Comparison of ENCODE assay signal across 8 cellular contexts in genomic region chr3:197516517-197516889, GRCh38. TPM values are rescaled to one million over a fixed set of nuclear protein-coding genes. Genes with fewer than 3 reads are reported as not detected.
DNase-seq lines count a peak whose midpoint lies in the region; ATAC-seq and TF ChIP-seq lines count a peak whose summit lies in the region.

No MANE protein-coding gene starts in this region.

- TF ChIP-seq CTCF in mesothelial cell of epicardium (IDR thresholded peaks at IDR 0.05; ENCODE audit: unreplicated experiment) = no peak

- peaks cover 19% of the 10 kb centered on the region for H3K4me1 Mint-ChIP-seq in activated naive CD8-positive, alpha-beta T cell treated with anti-CD3 and anti-CD28 coated beads, Interleukin-2, amount 50 U/mL, for 24 hours
- H3K4me1 Mint-ChIP-seq in naive thymus-derived CD4-positive, alpha-beta T cell = peaks cover 9 to 20% (median 13%) of the 10 kb centered on the region in 7 donors
- peaks cover 4% of the 10 kb centered on the region for H3K4me1 Mint-ChIP-seq in mesothelial cell of epicardium

- DNase-seq in MG63 (peak; percentile 85), D341Med (ENCODE audit: low spot score) (no peak), mesothelial cell of epicardium (ENCODE audit: low spot score in 2 of 2, unreplicated experiment in 2 of 2) (no peak)
- peak; percentile 70 for DNase-seq in activated naive CD8-positive, alpha-beta T cell treated with anti-CD3 and anti-CD28 coated beads, Interleukin-2, amount 50 U/mL, for 24 hours
- DNase-seq in naive thymus-derived CD4-positive, alpha-beta T cell = peak in 1 of 9 donors; percentile 25

- H3K4me3 ChIP-seq in BLaER1 (no peak overlapping the region), MG63 (no peak overlapping the region)
- H3K4me3 ChIP-seq in naive thymus-derived CD4-positive, alpha-beta T cell (ENCODE audit: low read length) = no peak overlapping the region

- peak overlapping the region; percentile 73 for H3K4me2 ChIP-seq in BLaER1

- H3K36me3 ChIP-seq in BLaER1 (peaks cover 33% of the 10 kb centered on the region), MG63 (no peaks in the 10 kb centered on the region)
- H3K36me3 ChIP-seq in naive thymus-derived CD4-positive, alpha-beta T cell (ENCODE audit: control insufficient read depth in 2 of 3, insufficient read depth in 3 of 3, low read length in 3 of 3) = peaks cover 0 to 46% (median 14%) of the 10 kb centered on the region in 3 experiments

- H3K9ac ChIP-seq in BLaER1 = no peak overlapping the region; the same call in 1 of the 2 replicates

- H4K20me1 ChIP-seq in BLaER1 = no peaks in the 10 kb centered on the region

- CTCF ChIA-PET in naive thymus-derived CD4-positive, alpha-beta T cell (lab: Charles Lee) = no interaction called here

- ATAC-seq in activated naive CD8-positive, alpha-beta T cell treated with anti-CD3 and anti-CD28 coated beads, Interleukin-2, amount 50 U/mL, for 24 hours = peak; percentile 67
- peak; percentile 33 for ATAC-seq in naive thymus-derived CD4-positive, alpha-beta T cell
- no peak for ATAC-seq in HG02973 (IDR thresholded peaks at IDR 0.05; ENCODE audit: unreplicated experiment)
- ATAC-seq in GM21423 (IDR thresholded peaks at IDR 0.05; ENCODE audit: unreplicated experiment) = no peak

- peak overlapping the region; percentile 90 for H3K27ac Mint-ChIP-seq in activated naive CD8-positive, alpha-beta T cell treated with anti-CD3 and anti-CD28 coated beads, Interleukin-2, amount 50 U/mL, for 24 hours
- peak overlapping the region; percentile 2 to 85 (median 59) for H3K27ac Mint-ChIP-seq in naive thymus-derived CD4-positive, alpha-beta T cell
- H3K27ac Mint-ChIP-seq in mesothelial cell of epicardium = no peak overlapping the region

- H3K4me3 Mint-ChIP-seq in activated naive CD8-positive, alpha-beta T cell treated with anti-CD3 and anti-CD28 coated beads, Interleukin-2, amount 50 U/mL, for 24 hours = no peak overlapping the region
- no peak overlapping the region for H3K4me3 Mint-ChIP-seq in naive thymus-derived CD4-positive, alpha-beta T cell
- no peak overlapping the region for H3K4me3 Mint-ChIP-seq in mesothelial cell of epicardium

- H3K36me3 Mint-ChIP-seq in activated naive CD8-positive, alpha-beta T cell treated with anti-CD3 and anti-CD28 coated beads, Interleukin-2, amount 50 U/mL, for 24 hours (ENCODE audit: low read depth) = peaks cover 38% of the 10 kb centered on the region
- peaks cover 22 to 46% (median 30%) of the 10 kb centered on the region in 5 donors for H3K36me3 Mint-ChIP-seq in naive thymus-derived CD4-positive, alpha-beta T cell
- H3K36me3 Mint-ChIP-seq in mesothelial cell of epicardium = no peaks in the 10 kb centered on the region

- peaks cover 53% of the 10 kb centered on the region for H3K4me1 ChIP-seq in BLaER1
- peaks cover 0 to 5% of the 10 kb centered on the region in 2 donors for H3K4me1 ChIP-seq in naive thymus-derived CD4-positive, alpha-beta T cell (ENCODE audit: control insufficient read depth in 2 of 2, insufficient read depth in 2 of 2, low read length in 2 of 2)

- H3K9me3 ChIP-seq in BLaER1 (no peaks in the 10 kb centered on the region), MG63 (no peaks in the 10 kb centered on the region)
- no peaks in the 10 kb centered on the region for H3K9me3 ChIP-seq in naive thymus-derived CD4-positive, alpha-beta T cell (ENCODE audit: control insufficient read depth in 2 of 3, low read length in 3 of 3)

- intact Hi-C loops in naive thymus-derived CD4-positive, alpha-beta T cell (cut with micrococcal nuclease) = no loop called here

- H3K9me3 Mint-ChIP-seq in activated naive CD8-positive, alpha-beta T cell treated with anti-CD3 and anti-CD28 coated beads, Interleukin-2, amount 50 U/mL, for 24 hours = peaks cover 4% of the 10 kb centered on the region
- peaks cover 0 to 6% (median 4%) of the 10 kb centered on the region in 11 donors for H3K9me3 Mint-ChIP-seq in naive thymus-derived CD4-positive, alpha-beta T cell
- H3K9me3 Mint-ChIP-seq in mesothelial cell of epicardium = no peaks in the 10 kb centered on the region

- no peaks in the 10 kb centered on the region for H3K27me3 Mint-ChIP-seq in activated naive CD8-positive, alpha-beta T cell treated with anti-CD3 and anti-CD28 coated beads, Interleukin-2, amount 50 U/mL, for 24 hours
- no peaks in the 10 kb centered on the region for H3K27me3 Mint-ChIP-seq in naive thymus-derived CD4-positive, alpha-beta T cell
- no peaks in the 10 kb centered on the region for H3K27me3 Mint-ChIP-seq in mesothelial cell of epicardium (ENCODE audit: low read depth)

- POLR2A ChIA-PET in naive thymus-derived CD4-positive, alpha-beta T cell (lab: Charles Lee) = no interaction called here

- H3K27ac ChIP-seq in BLaER1 = peak overlapping the region; percentile 76
- H3K27ac ChIP-seq in naive thymus-derived CD4-positive, alpha-beta T cell (ENCODE audit: low read depth, low read length) = no peak overlapping the region

- no peaks in the 10 kb centered on the region for H3K27me3 ChIP-seq in BLaER1
- no peaks in the 10 kb centered on the region for H3K27me3 ChIP-seq in MG63
- no peaks in the 10 kb centered on the region for H3K27me3 ChIP-seq in naive thymus-derived CD4-positive, alpha-beta T cell (ENCODE audit: control insufficient read depth in 2 of 2, insufficient read depth in 2 of 2, low read length in 2 of 2)

RNA-seq across cellular contexts. Expression of gene BDH1, which starts 39.3 kb away (rescaled TPM):
- 2.2 and 23.5 TPM in 2 replicates for total RNA-seq in MG63 (2014; rRNA removed; shearing (Covaris generic); ENCODE audit: low replicate concordance)
- 100 to 1,000 TPM in 1 of 5 experiments, 10 to 100 TPM in 4; 31.3 to 105 (median 73.9) TPM for total RNA-seq in naive thymus-derived CD4-positive, alpha-beta T cell
- 10 to 100 TPM; 32.6 to 39.5 TPM for polyA plus RNA-seq in naive thymus-derived CD4-positive, alpha-beta T cell
- 14.0 to 14.9 TPM (median 14.7 TPM) in 3 replicates for total RNA-seq in mesothelial cell of epicardium

Comparison
In these comparisons a context has a peak if more than half of its experiments do, and no peak if none do; other contexts are left out.
1. DNase-seq: peak in MG63 (single experiment) and activated naive CD8-positive, alpha-beta T cell treated with anti-CD3 and anti-CD28 coated beads, Interleukin-2, amount 50 U/mL, for 24 hours (single experiment); none in D341Med (single experiment) and mesothelial cell of epicardium (0 of 2).
2. ATAC-seq: peak in activated naive CD8-positive, alpha-beta T cell treated with anti-CD3 and anti-CD28 coated beads, Interleukin-2, amount 50 U/mL, for 24 hours (single experiment) and naive thymus-derived CD4-positive, alpha-beta T cell (single experiment); none in HG02973 (single experiment) and GM21423 (single experiment).